ENCODE assay signal across 8 cellular contexts in the genomic region with DNA sequence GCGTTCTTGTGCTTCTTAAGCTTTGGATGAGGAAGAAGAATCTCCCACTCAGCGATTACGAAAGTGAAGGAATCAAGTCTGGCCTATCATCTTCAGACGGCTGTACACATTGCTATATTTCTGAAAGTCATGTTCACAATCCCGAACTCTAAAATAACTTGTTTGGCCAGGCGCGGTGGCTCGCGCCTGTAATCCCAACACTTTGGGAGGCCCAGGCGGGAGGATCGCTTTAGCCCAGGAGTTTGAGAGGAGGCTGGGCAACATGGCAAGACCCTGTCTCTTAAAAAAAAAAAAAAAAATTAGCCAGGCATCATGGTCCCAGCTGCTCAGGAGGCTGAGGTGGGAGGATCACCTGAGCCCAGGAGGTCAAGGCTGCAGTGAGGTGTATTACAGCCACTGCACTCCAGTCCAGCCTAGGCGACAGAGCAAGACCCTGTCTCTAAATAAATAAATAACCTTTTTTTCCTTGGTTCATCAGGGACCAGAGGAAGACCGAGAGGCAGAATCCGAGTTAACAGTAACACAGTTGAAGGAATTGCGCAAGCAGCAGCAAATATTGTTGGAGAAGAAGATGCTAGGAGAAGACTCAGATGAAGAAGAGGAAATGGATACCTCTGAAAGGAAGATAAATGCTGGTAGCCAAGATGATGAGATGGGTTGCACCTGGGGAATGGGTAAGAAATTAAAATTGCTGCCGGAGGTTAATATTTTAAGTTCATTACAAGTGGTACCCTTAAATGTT. TPM values are rescaled to one million over a fixed set of nuclear protein-coding genes. Genes with fewer than 3 reads are reported as not detected.
DNase-seq lines count a peak whose midpoint lies in the region; ATAC-seq and TF ChIP-seq lines count a peak whose summit lies in the region.

No MANE protein-coding gene starts in this region.

- intact Hi-C loops in left lung (cut with DNase I) (no loop called here), body of pancreas (cut with DNase I) (no loop called here)

- H3K27ac ChIP-seq in left lung = no peak overlapping the region
- no peak overlapping the region for H3K27ac ChIP-seq in thymus (ENCODE audit: low read depth)
- H3K27ac ChIP-seq in body of pancreas = no peak overlapping the region

- H3K27ac Mint-ChIP-seq in activated T-cell treated with anti-CD3 and anti-CD28 coated beads, Interleukin-2, amount 50 U/mL, for 24 hours = peak overlapping the region; percentile 100
- H3K27ac Mint-ChIP-seq in activated naive CD8-positive, alpha-beta T cell treated with anti-CD3 and anti-CD28 coated beads for 36 hours = peak overlapping the region; percentile 100

- 91% methylated on average over 16 of the region's 16 CpGs for WGBS in thymus
- 65 to 67% methylated on average over 16 of the region's 16 CpGs for WGBS in body of pancreas, 2 donors

- H3K27me3 ChIP-seq in left lung (no peaks in the 10 kb centered on the region), thymus (ENCODE audit: control insufficient read depth, insufficient read depth) (no peaks in the 10 kb centered on the region), body of pancreas (no peaks in the 10 kb centered on the region)

- peaks cover 50% of the 10 kb centered on the region for H3K4me1 Mint-ChIP-seq in activated T-cell treated with anti-CD3 and anti-CD28 coated beads, Interleukin-2, amount 50 U/mL, for 24 hours (ENCODE audit: low read depth)
- H3K4me1 Mint-ChIP-seq in activated naive CD8-positive, alpha-beta T cell treated with anti-CD3 and anti-CD28 coated beads for 36 hours = peaks cover 30% of the 10 kb centered on the region

- peaks cover 83% of the 10 kb centered on the region for H3K36me3 Mint-ChIP-seq in activated T-cell treated with anti-CD3 and anti-CD28 coated beads, Interleukin-2, amount 50 U/mL, for 24 hours (ENCODE audit: low read depth)
- H3K36me3 Mint-ChIP-seq in activated naive CD8-positive, alpha-beta T cell treated with anti-CD3 and anti-CD28 coated beads for 36 hours = peaks cover 14% of the 10 kb centered on the region

- TF ChIP-seq CTCF in left lung (IDR thresholded peaks at IDR 0.05) (no peak), body of pancreas (IDR thresholded peaks at IDR 0.05) (no peak)

- H3K36me3 ChIP-seq in left lung (peaks cover 8 to 55% of the 10 kb centered on the region in 2 donors), thymus (ENCODE audit: control insufficient read depth, insufficient read depth) (peaks cover 28% of the 10 kb centered on the region), body of pancreas (replicated peaks in 1 of 2; ENCODE audit: insufficient read depth in 1 of 2, low read depth in 2 of 2) (peaks cover 9 to 19% of the 10 kb centered on the region in 2 donors)

- no peaks in the 10 kb centered on the region for H3K27me3 Mint-ChIP-seq in activated T-cell treated with anti-CD3 and anti-CD28 coated beads, Interleukin-2, amount 50 U/mL, for 24 hours
- no peaks in the 10 kb centered on the region for H3K27me3 Mint-ChIP-seq in activated naive CD8-positive, alpha-beta T cell treated with anti-CD3 and anti-CD28 coated beads for 36 hours

- H3K4me1 ChIP-seq in left lung = peaks cover 13 to 55% of the 10 kb centered on the region in 2 donors
- peaks cover 15% of the 10 kb centered on the region for H3K4me1 ChIP-seq in thymus (ENCODE audit: control insufficient read depth, insufficient read depth, low read length)
- peaks cover 21% of the 10 kb centered on the region for H3K4me1 ChIP-seq in body of pancreas

- peak overlapping the region; percentile 79 to 95 for H3K4me3 ChIP-seq in left lung
- H3K4me3 ChIP-seq in thymus (ENCODE audit: low read length) = peak overlapping the region; percentile 81
- H3K4me3 ChIP-seq in body of pancreas = peak overlapping the region in 1 of 2 donors; percentile 87

- no peak for TF ChIP-seq POLR2A in body of pancreas (IDR thresholded peaks at IDR 0.05)

- no peaks in the 10 kb centered on the region for H3K9me3 Mint-ChIP-seq in activated T-cell treated with anti-CD3 and anti-CD28 coated beads, Interleukin-2, amount 50 U/mL, for 24 hours
- no peaks in the 10 kb centered on the region for H3K9me3 Mint-ChIP-seq in activated naive CD8-positive, alpha-beta T cell treated with anti-CD3 and anti-CD28 coated beads for 36 hours

- DNase-seq in activated T-cell treated with anti-CD3 and anti-CD28 coated beads, Interleukin-2, amount 50 U/mL, for 24 hours = no peak
- DNase-seq in activated T-cell treated with anti-CD3 and anti-CD28 coated beads for 4 hours = no peak
- DNase-seq in activated naive CD8-positive, alpha-beta T cell treated with anti-CD3 and anti-CD28 coated beads for 36 hours = no peak
- DNase-seq in left lung = no peak
- DNase-seq in body of pancreas = no peak
- DNase-seq in activated CD4-positive, CD25-positive, alpha-beta regulatory T cell treated with anti-CD3 and anti-CD28 coated beads, Interleukin-2, amount 50 U/mL, for 72 hours = no peak

- ATAC-seq in left lung (no peak), HG03159 (IDR thresholded peaks at IDR 0.05; ENCODE audit: unreplicated experiment) (no peak), body of pancreas (no peak)

- no peaks in the 10 kb centered on the region for H3K9me3 ChIP-seq in left lung
- H3K9me3 ChIP-seq in thymus (ENCODE audit: control insufficient read depth) = no peaks in the 10 kb centered on the region
- no peaks in the 10 kb centered on the region for H3K9me3 ChIP-seq in body of pancreas

- H3K4me3 Mint-ChIP-seq in activated T-cell treated with anti-CD3 and anti-CD28 coated beads, Interleukin-2, amount 50 U/mL, for 24 hours = peak overlapping the region; percentile 100
- H3K4me3 Mint-ChIP-seq in activated naive CD8-positive, alpha-beta T cell treated with anti-CD3 and anti-CD28 coated beads for 36 hours = peak overlapping the region; percentile 100

RNA-seq across cellular contexts. Expression of a gene that starts 1.1 kb away (rescaled TPM):
- total RNA-seq in activated naive CD8-positive, alpha-beta T cell treated with anti-CD3 and anti-CD28 coated beads for 36 hours = 10 to 100 TPM; 25.5 to 26.6 TPM
- 10 to 100 TPM; 18.5 to 20.3 TPM for total RNA-seq in left lung
- polyA plus RNA-seq in thymus = 21.7 TPM
- 10 to 100 TPM; 15.6 to 22.4 TPM for total RNA-seq in body of pancreas

RNA-seq across cellular contexts. Expression of a gene that starts 1.4 kb away (rescaled TPM):
- total RNA-seq in activated naive CD8-positive, alpha-beta T cell treated with anti-CD3 and anti-CD28 coated beads for 36 hours = 10 to 100 TPM; 26.2 to 26.6 TPM
- 10 to 100 TPM; 30.8 to 32.2 TPM for total RNA-seq in left lung
- 53.8 TPM for polyA plus RNA-seq in thymus
- 10 to 100 TPM; 18.4 to 29.3 TPM for total RNA-seq in body of pancreas

RNA-seq across cellular contexts. Expression of a gene that starts 35.9 kb away (rescaled TPM):
- 10 to 100 TPM; 49.9 to 50.6 TPM for total RNA-seq in activated naive CD8-positive, alpha-beta T cell treated with anti-CD3 and anti-CD28 coated beads for 36 hours
- total RNA-seq in left lung = 10 to 100 TPM; 24.2 to 25.0 TPM
- 33.9 TPM for polyA plus RNA-seq in thymus
- 10 to 100 TPM in 1 of 2 donors, 1 to 10 TPM in 1; 9.9 to 17.9 TPM for total RNA-seq in body of pancreas

RNA-seq across cellular contexts. Expression of a gene that starts 36.0 kb away (rescaled TPM):
- under 1 TPM; 0.60 to 0.68 TPM for total RNA-seq in activated naive CD8-positive, alpha-beta T cell treated with anti-CD3 and anti-CD28 coated beads for 36 hours
- total RNA-seq in left lung = 1 to 10 TPM; 2.9 to 3.0 TPM
- polyA plus RNA-seq in thymus = 2.6 TPM
- total RNA-seq in body of pancreas = 1 to 10 TPM; 1.3 to 2.1 TPM
